Comparison of ENCODE assay signal across 9 cellular contexts in genomic region chr4:126592088-126592487, GRCh38.
DNase-seq lines count a peak whose midpoint lies in the region; ATAC-seq and TF ChIP-seq lines count a peak whose summit lies in the region.
"Had no signal": no experiment of that assay in that cellular context is flagged by ENCODE, and none has a peak within 500 bp of the region (broad histone marks: within the 10 kb centered on the region; RNA-seq: fewer than 3 reads in every experiment).

No MANE protein-coding gene starts in this region.

- H3K36me3 Mint-ChIP-seq in GM23338 (ENCODE audit: low read depth): no peaks in the 10 kb centered on the region
- H3K36me3 Mint-ChIP-seq in activated T-helper 2 cell treated with anti-CD3 and anti-CD28 coated beads, Interferon-gamma antibody, Interleukin-2, Interleukin-4, amounts not matched to agents 10 μg/mL and 5 μg/mL and 100 μg/mL, durations not matched to agents 14 hours and 24 hours and 36 hours (ENCODE audit: low read depth): no peaks in the 10 kb centered on the region

- H3K9me2 ChIP-seq in GM23338 (ENCODE audit: insufficient read depth): peaks cover 4% of the 10 kb centered on the region; the same call in 1 of the 2 replicates

- H3K4me1 ChIP-seq in GM23338 (ENCODE audit: insufficient read depth) (no peaks in the 10 kb centered on the region), osteoblast (ENCODE audit: insufficient read depth, low read length) (no peaks in the 10 kb centered on the region)

- H3K4me2 ChIP-seq in GM23338 (no peak overlapping the region), osteoblast (ENCODE audit: insufficient read depth, low read length) (no peak overlapping the region)

- H4K20me1 ChIP-seq in GM23338 (replicated peaks; ENCODE audit: insufficient read depth) (no peaks in the 10 kb centered on the region), osteoblast (ENCODE audit: insufficient read depth, low read length) (no peaks in the 10 kb centered on the region)

- no peak overlapping the region for H3K4me3 Mint-ChIP-seq in GM23338
- no peak overlapping the region for H3K4me3 Mint-ChIP-seq in activated T-helper 2 cell treated with anti-CD3 and anti-CD28 coated beads, Interferon-gamma antibody, Interleukin-2, Interleukin-4, amounts not matched to agents 10 μg/mL and 5 μg/mL and 100 μg/mL, durations not matched to agents 14 hours and 24 hours and 36 hours (ENCODE audit: low read depth)

- no peaks in the 10 kb centered on the region for H3F3A ChIP-seq in GM23338 (replicated peaks; ENCODE audit: low read depth)

- DNase-seq in GM23338 (ENCODE audit: low spot score) (peak; percentile 61), RWPE1 (ENCODE audit: low spot score) (no peak), fibroblast of mammary gland (ENCODE audit: low read depth) (peak; percentile 12), osteoblast (ENCODE audit: insufficient read length, low spot score, missing footprints) (no peak), NCI-H1048 (lab: John Stamatoyannopoulos, UW) (no peak)
- DNase-seq in activated T-helper 2 cell treated with anti-CD3 and anti-CD28 coated beads, Interferon-gamma antibody, Interleukin-2, Interleukin-4, amounts not matched to agents 10 μg/mL and 5 μg/mL and 100 μg/mL, durations not matched to agents 14 hours and 24 hours and 36 hours (ENCODE audit: low spot score): no peak
- DNase-seq: Karpas-422, kidney had no signal

- no peaks in the 10 kb centered on the region for H3K9me3 ChIP-seq in osteoblast (ENCODE audit: low read depth, low read length)

- H2AFZ ChIP-seq in GM23338: peak overlapping the region; percentile 25; the same call in 1 of the 2 replicates
- no peak overlapping the region for H2AFZ ChIP-seq in osteoblast (ENCODE audit: low read length)

- CTCF ChIA-PET in RWPE1 (lab: Yijun Ruan, JAX): interaction anchor here (0.7 to 1.0 kb wide), 2 partner anchors 23 to 491 kb away, joined by 3 to 4 read pairs; no protein-coding TSS in a partner anchor

- no peak for ATAC-seq in GM23338
- ATAC-seq in HG03342 (IDR thresholded peaks at IDR 0.05; ENCODE audit: unreplicated experiment): no peak

- H3K27ac ChIP-seq in GM23338 (ENCODE audit: low read depth): no peak overlapping the region
- no peak overlapping the region for H3K27ac ChIP-seq in RWPE1
- no peak overlapping the region for H3K27ac ChIP-seq in osteoblast (ENCODE audit: low read depth, low read length)

- no peak overlapping the region; the same call in 1 of the 2 replicates for H3K27ac Mint-ChIP-seq in GM23338
- H3K27ac Mint-ChIP-seq in activated T-helper 2 cell treated with anti-CD3 and anti-CD28 coated beads, Interferon-gamma antibody, Interleukin-2, Interleukin-4, amounts not matched to agents 10 μg/mL and 5 μg/mL and 100 μg/mL, durations not matched to agents 14 hours and 24 hours and 36 hours: no peak overlapping the region

- H3K36me3 ChIP-seq in GM23338 (ENCODE audit: insufficient read depth): no peaks in the 10 kb centered on the region
- H3K36me3 ChIP-seq in osteoblast (ENCODE audit: insufficient read depth, low read length): no peaks in the 10 kb centered on the region

- no peaks in the 10 kb centered on the region for H3K4me1 Mint-ChIP-seq in GM23338
- H3K4me1 Mint-ChIP-seq in activated T-helper 2 cell treated with anti-CD3 and anti-CD28 coated beads, Interferon-gamma antibody, Interleukin-2, Interleukin-4, amounts not matched to agents 10 μg/mL and 5 μg/mL and 100 μg/mL, durations not matched to agents 14 hours and 24 hours and 36 hours (ENCODE audit: low read depth): no peaks in the 10 kb centered on the region

- no peaks in the 10 kb centered on the region for H3K79me2 ChIP-seq in GM23338 (replicated peaks; ENCODE audit: insufficient read depth)
- H3K79me2 ChIP-seq in osteoblast (ENCODE audit: insufficient read depth, low read length): no peaks in the 10 kb centered on the region

- H3K4me3 ChIP-seq in GM23338 (no peak overlapping the region), fibroblast of mammary gland (ENCODE audit: control insufficient read depth, low read depth, low read length) (no peak overlapping the region), osteoblast (ENCODE audit: insufficient read depth, low read length) (no peak overlapping the region)

- POLR2A ChIA-PET in RWPE1 (lab: Yijun Ruan, JAX; ENCODE audit: low non-redundant PET): no interaction called here

- TF ChIP-seq CTCF in GM23338 (conservative IDR thresholded peaks at IDR 0.05; ENCODE audit: low read depth in 2 of 2) (peak; percentile 32 to 52; a peak in 3 of 4 replicates), RWPE1 (conservative IDR thresholded peaks at IDR 0.05; ENCODE audit: low read depth) (peak; percentile 12; the same call in 1 of the 2 replicates), fibroblast of mammary gland (conservative IDR thresholded peaks at IDR 0.05; ENCODE audit: control insufficient read depth, insufficient read depth, low read depth, low read length) (peak; percentile 43), osteoblast (IDR thresholded peaks at IDR 0.05; ENCODE audit: extremely low read depth, low read depth, low read length) (peak; percentile 37)

- H3K27me3 ChIP-seq in GM23338 (ENCODE audit: insufficient read depth): no peaks in the 10 kb centered on the region
- H3K27me3 ChIP-seq in osteoblast (ENCODE audit: insufficient read depth, low read length): no peaks in the 10 kb centered on the region

- H3K9me3 Mint-ChIP-seq in GM23338: peaks cover 8% of the 10 kb centered on the region; the same call in 2 of the 3 replicates
- peaks cover 14% of the 10 kb centered on the region for H3K9me3 Mint-ChIP-seq in activated T-helper 2 cell treated with anti-CD3 and anti-CD28 coated beads, Interferon-gamma antibody, Interleukin-2, Interleukin-4, amounts not matched to agents 10 μg/mL and 5 μg/mL and 100 μg/mL, durations not matched to agents 14 hours and 24 hours and 36 hours

- intact Hi-C loops in activated T-helper 2 cell treated with anti-CD3 and anti-CD28 coated beads, Interferon-gamma antibody, Interleukin-2, Interleukin-4, amounts not matched to agents 10 μg/mL and 5 μg/mL and 100 μg/mL, durations not matched to agents 14 hours and 24 hours and 36 hours (cut with micrococcal nuclease): no loop called here

- peaks cover 1% of the 10 kb centered on the region for H3K27me3 Mint-ChIP-seq in GM23338 (ENCODE audit: insufficient read depth, low read depth, poor library complexity)
- H3K27me3 Mint-ChIP-seq in activated T-helper 2 cell treated with anti-CD3 and anti-CD28 coated beads, Interferon-gamma antibody, Interleukin-2, Interleukin-4, amounts not matched to agents 10 μg/mL and 5 μg/mL and 100 μg/mL, durations not matched to agents 14 hours and 24 hours and 36 hours (ENCODE audit: low read depth): no peaks in the 10 kb centered on the region

TF ChIP-seq in GM23338, 12 proteins besides CTCF, POLR2A, EP300 and RAD21 (continues in another document):
- TF ChIP-seq ETS1 (IDR thresholded peaks at IDR 0.05): no peak
- TF ChIP-seq, protein P1, sequence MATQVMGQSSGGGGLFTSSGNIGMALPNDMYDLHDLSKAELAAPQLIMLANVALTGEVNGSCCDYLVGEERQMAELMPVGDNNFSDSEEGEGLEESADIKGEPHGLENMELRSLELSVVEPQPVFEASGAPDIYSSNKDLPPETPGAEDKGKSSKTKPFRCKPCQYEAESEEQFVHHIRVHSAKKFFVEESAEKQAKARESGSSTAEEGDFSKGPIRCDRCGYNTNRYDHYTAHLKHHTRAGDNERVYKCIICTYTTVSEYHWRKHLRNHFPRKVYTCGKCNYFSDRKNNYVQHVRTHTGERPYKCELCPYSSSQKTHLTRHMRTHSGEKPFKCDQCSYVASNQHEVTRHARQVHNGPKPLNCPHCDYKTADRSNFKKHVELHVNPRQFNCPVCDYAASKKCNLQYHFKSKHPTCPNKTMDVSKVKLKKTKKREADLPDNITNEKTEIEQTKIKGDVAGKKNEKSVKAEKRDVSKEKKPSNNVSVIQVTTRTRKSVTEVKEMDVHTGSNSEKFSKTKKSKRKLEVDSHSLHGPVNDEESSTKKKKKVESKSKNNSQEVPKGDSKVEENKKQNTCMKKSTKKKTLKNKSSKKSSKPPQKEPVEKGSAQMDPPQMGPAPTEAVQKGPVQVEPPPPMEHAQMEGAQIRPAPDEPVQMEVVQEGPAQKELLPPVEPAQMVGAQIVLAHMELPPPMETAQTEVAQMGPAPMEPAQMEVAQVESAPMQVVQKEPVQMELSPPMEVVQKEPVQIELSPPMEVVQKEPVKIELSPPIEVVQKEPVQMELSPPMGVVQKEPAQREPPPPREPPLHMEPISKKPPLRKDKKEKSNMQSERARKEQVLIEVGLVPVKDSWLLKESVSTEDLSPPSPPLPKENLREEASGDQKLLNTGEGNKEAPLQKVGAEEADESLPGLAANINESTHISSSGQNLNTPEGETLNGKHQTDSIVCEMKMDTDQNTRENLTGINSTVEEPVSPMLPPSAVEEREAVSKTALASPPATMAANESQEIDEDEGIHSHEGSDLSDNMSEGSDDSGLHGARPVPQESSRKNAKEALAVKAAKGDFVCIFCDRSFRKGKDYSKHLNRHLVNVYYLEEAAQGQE (IDR thresholded peaks at IDR 0.05; ENCODE audit: unreplicated experiment): no peak
- no peak for TF ChIP-seq EZH2 (IDR thresholded peaks at IDR 0.05; ENCODE audit: low read depth, unreplicated experiment)
- TF ChIP-seq ZNF114 (CRISPR knock-in tag; IDR thresholded peaks at IDR 0.05): no peak
- no peak for TF ChIP-seq NANOG (IDR thresholded peaks at IDR 0.05; ENCODE audit: borderline replicate concordance)

Comparison
In these comparisons a context has a peak if more than half of its experiments do, and no peak if none do; other contexts are left out.
1. DNase-seq: peak in GM23338 (single experiment) and fibroblast of mammary gland (single experiment); none in RWPE1 (single experiment), osteoblast (single experiment), activated T-helper 2 cell treated with anti-CD3 and anti-CD28 coated beads, Interferon-gamma antibody, Interleukin-2, Interleukin-4, amounts not matched to agents 10 μg/mL and 5 μg/mL and 100 μg/mL, durations not matched to agents 14 hours and 24 hours and 36 hours (single experiment) and NCI-H1048 (single experiment).
2. Peak in every context shown above with its lines, with median percentiles within 50 percentile points of each other: CTCF ChIP-seq.